ENCODE assay signal across 8 cellular contexts in the genomic region with DNA sequence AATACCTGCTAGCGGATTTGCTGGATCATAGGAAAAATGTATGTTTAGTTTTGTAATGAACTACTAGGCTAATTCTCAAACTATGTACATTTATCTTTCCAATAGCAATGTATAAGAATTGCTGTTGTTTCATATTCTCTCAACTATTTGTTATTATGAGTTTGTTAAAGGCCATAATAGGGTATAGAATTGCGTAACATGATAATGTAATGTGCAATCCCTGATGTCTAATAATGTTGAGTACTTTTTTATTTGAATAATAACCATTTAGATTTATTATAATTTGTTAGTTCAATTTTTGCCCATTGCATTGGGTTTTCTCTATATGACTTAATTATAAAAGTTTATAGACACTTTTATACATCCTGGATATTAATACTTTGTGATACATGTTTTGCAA.
"Had no signal": no experiment of that assay in that cellular context is flagged by ENCODE, and none has a peak within 500 bp of the region (broad histone marks: within the 10 kb centered on the region; RNA-seq: fewer than 3 reads in every experiment).

No MANE protein-coding gene starts in this region.

- H3K9ac ChIP-seq: KMS-11 had no signal

- H3K36me3 ChIP-seq: HAP-1 had no signal

- H3K4me2 ChIP-seq: GM23338, KMS-11 had no signal

- H3K4me3 ChIP-seq: GM23338, HAP-1 had no signal

- H2AFZ ChIP-seq: GM23338 had no signal

- H3K9me3 ChIP-seq: HAP-1 had no signal

- ATAC-seq: GM23338, HCT116 had no signal

- DNase-seq: H7, HFFc6, KBM-7 had no signal

- H3K27ac ChIP-seq: HL-60, KMS-11 had no signal

- H3K4me1 ChIP-seq: HAP-1 had no signal
